8 cellular contexts compared by ENCODE assay signal in the genomic region with DNA sequence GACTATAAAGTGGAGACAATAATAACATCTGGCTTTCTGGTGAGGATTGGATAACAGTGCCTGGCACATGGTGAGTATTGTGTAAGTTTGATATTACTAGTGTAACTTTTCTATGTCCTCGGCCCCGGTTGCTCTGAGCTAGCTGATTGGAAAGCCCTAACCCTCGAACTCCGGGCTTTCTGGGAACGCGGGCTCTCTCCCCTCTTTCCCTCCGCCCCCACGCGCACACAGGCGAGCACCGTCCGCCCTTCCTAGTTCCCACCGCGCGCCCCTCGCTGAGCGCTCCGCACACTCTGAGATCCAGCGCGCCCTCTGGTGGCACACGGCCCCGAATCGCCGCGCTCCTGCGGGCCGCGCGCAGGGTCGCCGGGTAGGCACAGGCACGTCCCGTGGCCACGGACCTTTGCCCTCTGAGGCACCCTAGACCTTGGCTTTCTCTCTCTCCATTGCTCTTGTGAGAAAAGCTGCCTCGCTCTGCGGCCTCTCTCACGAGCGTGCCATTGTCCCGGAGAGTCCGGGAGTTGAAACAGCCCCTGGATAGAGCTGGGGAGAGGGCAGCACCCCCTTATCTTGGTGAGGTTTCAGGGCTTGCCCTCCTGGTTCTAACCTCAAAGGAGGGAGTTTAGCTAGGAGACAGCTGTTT. TPM values are rescaled to one million over a fixed set of nuclear protein-coding genes. Genes with fewer than 3 reads are reported as not detected.
DNase-seq lines count a peak whose midpoint lies in the region; TF ChIP-seq lines count a peak whose summit lies in the region.

No MANE protein-coding gene starts in this region.

- no peak overlapping the region for H3K9ac ChIP-seq in liver (ENCODE audit: low read depth in 1 of 2, low read length in 2 of 2)

- peaks cover 0 to 4% (median 1%) of the 10 kb centered on the region in 4 donors for H3K27me3 ChIP-seq in liver (ENCODE audit: control insufficient read depth in 4 of 4, insufficient read depth in 4 of 4, low read length in 3 of 4)

- DNase-seq in NCI-H2196 (lab: John Stamatoyannopoulos, UW; ENCODE audit: unreplicated experiment): peak; percentile 14
- no peak for DNase-seq in NCI-H2196 treated with DMSO at 0.1 percent for 48 hours (lab: John Stamatoyannopoulos, UW; ENCODE audit: unreplicated experiment)
- DNase-seq in NB4 (ENCODE audit: low read depth): peak; percentile 67
- DNase-seq in activated CD4-positive, CD25-positive, alpha-beta regulatory T cell (lab: John Stamatoyannopoulos, UW): peak; percentile 7 to 36 (median 18)
- DNase-seq in cerebellum (ENCODE audit: low spot score): peak; percentile 27
- peak; percentile 11 for DNase-seq in stimulated activated CD8-positive, alpha-beta memory T cell treated with anti-CD3 and anti-CD28 coated beads, Interleukin-15, amount 100 ng/mL, for 1 hour (ENCODE audit: low read depth)
- DNase-seq in NCI-H187 treated with DMSO at 0.1 percent for 48 hours (lab: John Stamatoyannopoulos, UW): no peak

- H3K27ac ChIP-seq in liver (ENCODE audit: low read depth in 1 of 2, low read length in 2 of 2): no peak overlapping the region

- H3K9me3 ChIP-seq in liver (ENCODE audit: control insufficient read depth in 4 of 4, low read length in 3 of 4): no peaks in the 10 kb centered on the region

- TF ChIP-seq POLR2A in NB4 (IDR thresholded peaks at IDR 0.05; ENCODE audit: extremely low read depth, insufficient read length): no peak

- H3K36me3 ChIP-seq in liver (ENCODE audit: control insufficient read depth in 4 of 4, insufficient read depth in 3 of 4, low read depth in 1 of 4, low read length in 3 of 4): no peaks in the 10 kb centered on the region

- peak; percentile 53 for TF ChIP-seq CTCF in NB4 (IDR thresholded peaks at IDR 0.05; ENCODE audit: low read depth, low read length)
- TF ChIP-seq CTCF in liver (IDR thresholded peaks at IDR 0.05; ENCODE audit: low read depth, low read length, missing input control): peak; percentile 53

- H3K4me3 ChIP-seq in NB4 (ENCODE audit: low read depth, low read length): no peak overlapping the region
- peak overlapping the region in 1 of 3 donors; percentile 30 for H3K4me3 ChIP-seq in liver (ENCODE audit: low read depth in 1 of 3, low read length in 3 of 3)

- TF ChIP-seq RAD21 in liver (IDR thresholded peaks at IDR 0.05): peak; percentile 69 to 85

- H3K4me1 ChIP-seq in liver (ENCODE audit: control insufficient read depth in 4 of 4, insufficient read depth in 4 of 4, low read length in 3 of 4): peaks cover 0 to 6% (median 3%) of the 10 kb centered on the region in 4 donors

- WGBS in liver: 6% methylated on average over 40 of the region's 40 CpGs

TF ChIP-seq in liver, 16 proteins besides CTCF, POLR2A, EP300 and RAD21:
- no peak for TF ChIP-seq FOXA2 (IDR thresholded peaks at IDR 0.05)
- no peak for TF ChIP-seq TAF1 (conservative IDR thresholded peaks at IDR 0.05)
- TF ChIP-seq YY1 (IDR thresholded peaks at IDR 0.05): no peak
TF ChIP-seq in liver: peak in this region for 0.

RNA-seq across cellular contexts. Expression of gene ESRRB, which starts 23.2 kb away (rescaled TPM):
- total RNA-seq in cerebellum (8.3 TPM), liver (under 1 TPM; 0.08 to 0.14 TPM)
- under 1 TPM; 0.08 to 0.21 TPM for polyA plus RNA-seq in liver

Comparison
In these comparisons a context has a peak if more than half of its experiments do, and no peak if none do; other contexts are left out.
1. DNase-seq: peak in NCI-H2196 (single experiment), NB4 (single experiment), activated CD4-positive, CD25-positive, alpha-beta regulatory T cell (4 of 4), cerebellum (single experiment) and stimulated activated CD8-positive, alpha-beta memory T cell treated with anti-CD3 and anti-CD28 coated beads, Interleukin-15, amount 100 ng/mL, for 1 hour (single experiment); none in NCI-H2196 treated with DMSO at 0.1 percent for 48 hours (single experiment) and NCI-H187 treated with DMSO at 0.1 percent for 48 hours (single experiment).